ENCODE assay signal across 1 cellular context in the genomic region with DNA sequence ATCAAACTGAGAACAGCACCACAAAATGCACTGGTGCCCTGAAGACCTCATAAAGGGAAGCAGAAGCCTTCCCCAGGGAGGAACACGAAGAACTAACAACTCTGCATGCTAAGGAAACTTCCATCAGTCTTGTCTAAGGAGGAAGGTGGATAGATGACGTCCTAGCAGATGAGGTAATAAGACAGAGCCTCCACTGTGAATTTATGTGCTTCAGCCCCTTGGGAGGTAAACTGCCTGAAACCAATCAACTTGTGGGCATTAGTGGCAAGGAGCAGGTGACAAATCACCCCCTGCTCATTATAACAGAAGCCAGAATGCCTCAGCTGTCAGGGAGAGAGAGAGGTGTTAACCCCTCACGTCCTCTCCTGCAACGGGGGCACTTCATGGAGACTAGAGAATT.
TF ChIP-seq lines count a peak whose summit lies in the region.

No MANE protein-coding gene starts in this region.

TF ChIP-seq in HEK293, 187 proteins besides CTCF, POLR2A, EP300 and RAD21:
- TF ChIP-seq, protein P1, sequence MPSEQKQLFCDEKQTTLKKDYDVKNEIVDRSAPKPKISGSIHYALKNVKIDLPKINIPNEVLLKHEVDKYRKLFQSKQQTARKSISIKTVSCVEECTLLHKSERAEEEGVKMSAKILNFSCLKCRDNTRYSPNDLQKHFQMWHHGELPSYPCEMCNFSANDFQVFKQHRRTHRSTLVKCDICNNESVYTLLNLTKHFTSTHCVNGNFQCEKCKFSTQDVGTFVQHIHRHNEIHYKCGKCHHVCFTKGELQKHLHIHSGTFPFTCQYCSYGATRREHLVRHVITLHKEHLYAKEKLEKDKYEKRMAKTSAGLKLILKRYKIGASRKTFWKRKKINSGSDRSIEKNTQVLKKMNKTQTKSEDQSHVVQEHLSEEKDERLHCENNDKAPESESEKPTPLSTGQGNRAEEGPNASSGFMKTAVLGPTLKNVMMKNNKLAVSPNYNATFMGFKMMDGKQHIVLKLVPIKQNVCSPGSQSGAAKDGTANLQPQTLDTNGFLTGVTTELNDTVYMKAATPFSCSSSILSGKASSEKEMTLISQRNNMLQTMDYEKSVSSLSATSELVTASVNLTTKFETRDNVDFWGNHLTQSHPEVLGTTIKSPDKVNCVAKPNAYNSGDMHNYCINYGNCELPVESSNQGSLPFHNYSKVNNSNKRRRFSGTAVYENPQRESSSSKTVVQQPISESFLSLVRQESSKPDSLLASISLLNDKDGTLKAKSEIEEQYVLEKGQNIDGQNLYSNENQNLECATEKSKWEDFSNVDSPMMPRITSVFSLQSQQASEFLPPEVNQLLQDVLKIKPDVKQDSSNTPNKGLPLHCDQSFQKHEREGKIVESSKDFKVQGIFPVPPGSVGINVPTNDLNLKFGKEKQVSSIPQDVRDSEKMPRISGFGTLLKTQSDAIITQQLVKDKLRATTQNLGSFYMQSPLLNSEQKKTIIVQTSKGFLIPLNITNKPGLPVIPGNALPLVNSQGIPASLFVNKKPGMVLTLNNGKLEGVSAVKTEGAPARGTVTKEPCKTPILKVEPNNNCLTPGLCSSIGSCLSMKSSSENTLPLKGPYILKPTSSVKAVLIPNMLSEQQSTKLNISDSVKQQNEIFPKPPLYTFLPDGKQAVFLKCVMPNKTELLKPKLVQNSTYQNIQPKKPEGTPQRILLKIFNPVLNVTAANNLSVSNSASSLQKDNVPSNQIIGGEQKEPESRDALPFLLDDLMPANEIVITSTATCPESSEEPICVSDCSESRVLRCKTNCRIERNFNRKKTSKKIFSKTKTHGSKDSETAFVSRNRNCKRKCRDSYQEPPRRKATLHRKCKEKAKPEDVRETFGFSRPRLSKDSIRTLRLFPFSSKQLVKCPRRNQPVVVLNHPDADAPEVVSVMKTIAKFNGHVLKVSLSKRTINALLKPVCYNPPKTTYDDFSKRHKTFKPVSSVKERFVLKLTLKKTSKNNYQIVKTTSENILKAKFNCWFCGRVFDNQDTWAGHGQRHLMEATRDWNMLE (tag by site-specific recombination; conservative IDR thresholded peaks at IDR 0.05; ENCODE audit: low read depth), result no peak
- TF ChIP-seq, protein P2, sequence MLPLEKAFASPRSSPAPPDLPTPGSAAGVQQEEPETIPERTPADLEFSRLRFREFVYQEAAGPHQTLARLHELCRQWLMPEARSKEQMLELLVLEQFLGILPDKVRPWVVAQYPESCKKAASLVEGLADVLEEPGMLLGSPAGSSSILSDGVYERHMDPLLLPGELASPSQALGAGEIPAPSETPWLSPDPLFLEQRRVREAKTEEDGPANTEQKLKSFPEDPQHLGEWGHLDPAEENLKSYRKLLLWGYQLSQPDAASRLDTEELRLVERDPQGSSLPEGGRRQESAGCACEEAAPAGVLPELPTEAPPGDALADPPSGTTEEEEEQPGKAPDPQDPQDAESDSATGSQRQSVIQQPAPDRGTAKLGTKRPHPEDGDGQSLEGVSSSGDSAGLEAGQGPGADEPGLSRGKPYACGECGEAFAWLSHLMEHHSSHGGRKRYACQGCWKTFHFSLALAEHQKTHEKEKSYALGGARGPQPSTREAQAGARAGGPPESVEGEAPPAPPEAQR (tag by site-specific recombination; IDR thresholded peaks at IDR 0.05), result no peak
- TF ChIP-seq ZBTB21 (tag by site-specific recombination; IDR thresholded peaks at IDR 0.05) (0 out of 2 replicates have a peak, but pooled peaks have one; percentile 52), INSM2 (tag by site-specific recombination; IDR thresholded peaks at IDR 0.05) (no peak), ZNF629 (tag by site-specific recombination; IDR thresholded peaks at IDR 0.05) (peak; percentile 69), OSR2 (tag by site-specific recombination; IDR thresholded peaks at IDR 0.05) (peak; percentile 70), ZNF692 (tag by site-specific recombination; IDR thresholded peaks at IDR 0.05) (no peak), GLIS1 (tag by site-specific recombination; IDR thresholded peaks at IDR 0.05) (peak; percentile 90)
